ENCODE assay signal across 27 cellular contexts in genomic region chr17:12472613-12473173, GRCh38.
"Had no signal": no experiment of that assay in that cellular context is flagged by ENCODE, and none has a peak within 500 bp of the region (broad histone marks: within the 10 kb centered on the region; RNA-seq: fewer than 3 reads in every experiment).

No MANE protein-coding gene starts in this region.

- H3K27me3 Mint-ChIP-seq: activated CD4-positive, alpha-beta memory T cell treated with anti-CD3 and anti-CD28 coated beads for 36 hours; activated naive CD8-positive, alpha-beta T cell treated with anti-CD3 and anti-CD28 coated beads, Interleukin-2, amount 10 ng/mL, durations not matched to agents 7 days and 5 days; central memory CD8-positive, alpha-beta T cell; effector memory CD8-positive, alpha-beta T cell; naive B cell had no signal

- H3K4me3 Mint-ChIP-seq: activated CD4-positive, alpha-beta memory T cell treated with anti-CD3 and anti-CD28 coated beads for 36 hours; activated naive CD8-positive, alpha-beta T cell treated with anti-CD3 and anti-CD28 coated beads, Interleukin-2, amount 10 ng/mL, durations not matched to agents 7 days and 5 days; central memory CD8-positive, alpha-beta T cell; effector memory CD8-positive, alpha-beta T cell; naive B cell; neural crest cell had no signal

- H3K27ac Mint-ChIP-seq: activated CD4-positive, alpha-beta memory T cell treated with anti-CD3 and anti-CD28 coated beads for 36 hours; activated naive CD8-positive, alpha-beta T cell treated with anti-CD3 and anti-CD28 coated beads, Interleukin-2, amount 10 ng/mL, durations not matched to agents 7 days and 5 days; effector memory CD8-positive, alpha-beta T cell; naive B cell had no signal

- H3K27ac ChIP-seq: breast epithelium, dorsolateral prefrontal cortex, gastrocnemius medialis, spleen, uterus had no signal

- H3K4me1 Mint-ChIP-seq: activated naive CD8-positive, alpha-beta T cell treated with anti-CD3 and anti-CD28 coated beads, Interleukin-2, amount 10 ng/mL, durations not matched to agents 7 days and 5 days; central memory CD8-positive, alpha-beta T cell; naive B cell; neural crest cell had no signal

- H3K4me1 ChIP-seq: breast epithelium, gastrocnemius medialis, spleen, uterus had no signal

- H3K36me3 ChIP-seq: breast epithelium, esophagus squamous epithelium, gastrocnemius medialis, spleen, uterus had no signal

- DNase-seq: activated CD4-positive, alpha-beta memory T cell treated with anti-CD3 and anti-CD28 coated beads for 36 hours; activated CD4-positive, alpha-beta T cell treated with anti-CD3 and anti-CD28 coated beads for 48 hours; activated naive CD4-positive, alpha-beta T cell treated with Interleukin-2 at 50 U/mL for 16 hours; activated naive CD8-positive, alpha-beta T cell treated with anti-CD3 and anti-CD28 coated beads, Interleukin-2, amount 10 ng/mL, durations not matched to agents 7 days and 5 days; activated T-cell treated with anti-CD3 and anti-CD28 coated beads, Interleukin-2, amount 50 U/mL, for 48 hours; amniotic stem cell; dorsolateral prefrontal cortex; effector memory CD8-positive, alpha-beta T cell; esophagus squamous epithelium; gastrocnemius medialis; head of caudate nucleus; hypothalamus; islet precursor cell; left cardiac atrium; mesendoderm; naive B cell; occipital lobe; posterior cingulate gyrus; spleen; stimulated activated CD4-positive, alpha-beta T cell treated with anti-CD3 and anti-CD28 coated beads, Interleukin-4, amount 100 ng/mL, for 1 hour; stimulated activated naive CD4-positive, alpha-beta T cell treated with Interleukin-2 at 50 U/mL for 16 hours; trophoblast cell; uterus had no signal

- H3K9me3 Mint-ChIP-seq: activated CD4-positive, alpha-beta memory T cell treated with anti-CD3 and anti-CD28 coated beads for 36 hours; neural crest cell had no signal

- H3K27me3 ChIP-seq: breast epithelium, dorsolateral prefrontal cortex, esophagus squamous epithelium, gastrocnemius medialis, spleen, uterus had no signal

- H3K36me3 Mint-ChIP-seq: activated CD4-positive, alpha-beta memory T cell treated with anti-CD3 and anti-CD28 coated beads for 36 hours; activated naive CD8-positive, alpha-beta T cell treated with anti-CD3 and anti-CD28 coated beads, Interleukin-2, amount 10 ng/mL, durations not matched to agents 7 days and 5 days; naive B cell had no signal

- H3K4me3 ChIP-seq: breast epithelium, dorsolateral prefrontal cortex, esophagus squamous epithelium, gastrocnemius medialis, mucosa of descending colon, spleen, uterus had no signal

- H3K9me3 ChIP-seq: breast epithelium, esophagus squamous epithelium, gastrocnemius medialis, mucosa of descending colon, spleen, uterus had no signal
